ENCODE assay signal across 34 cellular contexts in the genomic region with DNA sequence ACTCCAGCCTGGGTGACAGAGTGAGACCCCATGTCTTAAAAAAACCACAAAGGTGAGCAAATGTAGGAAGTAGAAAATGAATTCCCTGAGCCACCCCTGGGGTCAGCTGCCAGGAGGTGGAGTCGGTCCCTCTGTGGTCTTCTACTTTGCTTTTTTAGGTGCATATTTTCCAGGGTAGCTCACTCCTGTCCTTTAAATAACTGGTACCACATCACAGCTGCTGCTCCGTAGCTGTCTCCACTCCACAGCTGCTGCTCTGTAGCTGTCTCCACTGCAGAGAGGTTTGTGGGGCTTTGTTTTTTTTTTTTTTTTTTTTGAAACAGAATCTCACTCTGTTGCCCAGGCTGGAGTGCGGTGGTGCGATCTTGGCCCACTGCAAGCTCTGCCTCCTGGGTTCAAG. TPM values are rescaled to one million over a fixed set of nuclear protein-coding genes. Genes with fewer than 3 reads are reported as not detected.
"Had no signal": no experiment of that assay in that cellular context is flagged by ENCODE, and none has a peak within 500 bp of the region (broad histone marks: within the 10 kb centered on the region; RNA-seq: fewer than 3 reads in every experiment).

No MANE protein-coding gene starts in this region.

- H3K4me3 ChIP-seq: MG63, Peyer's patch, SK-N-MC had no signal

- H3K27ac Mint-ChIP-seq: activated CD4-positive, alpha-beta memory T cell treated with anti-CD3 and anti-CD28 coated beads, Interleukin-2, amount 10 ng/mL, durations not matched to agents 7 days and 5 days; activated CD8-positive, alpha-beta memory T cell treated with anti-CD3 and anti-CD28 coated beads, Interleukin-2, amount 10 ng/mL, durations not matched to agents 7 days and 5 days; activated naive CD8-positive, alpha-beta T cell; activated naive CD8-positive, alpha-beta T cell treated with anti-CD3 and anti-CD28 coated beads, Interleukin-2, amount 50 U/mL, for 24 hours; brain had no signal

- H3K27me3 ChIP-seq: MG63, Peyer's patch had no signal

- ATAC-seq: activated CD8-positive, alpha-beta memory T cell treated with anti-CD3 and anti-CD28 coated beads, Interleukin-2, amount 10 ng/mL, durations not matched to agents 7 days and 5 days; activated naive CD8-positive, alpha-beta T cell treated with anti-CD3 and anti-CD28 coated beads, Interleukin-2, amount 50 U/mL, for 24 hours; PC-3; Right ventricle myocardium inferior had no signal

- H3K27ac ChIP-seq: Peyer's patch, SK-N-MC, WERI-Rb-1 had no signal

- H3K4me1 Mint-ChIP-seq: activated naive CD8-positive, alpha-beta T cell treated with anti-CD3 and anti-CD28 coated beads, Interleukin-2, amount 50 U/mL, for 24 hours had no signal

- DNase-seq: activated CD4-positive, alpha-beta memory T cell treated with anti-CD3 and anti-CD28 coated beads, Interleukin-2, amount 10 ng/mL, durations not matched to agents 7 days and 5 days; activated CD4-positive, alpha-beta T cell treated with anti-CD3 and anti-CD28 coated beads for 1 hour; activated CD4-positive, alpha-beta T cell treated with anti-CD3 and anti-CD28 coated beads for 48 hours; activated CD4-positive, CD25-positive, alpha-beta regulatory T cell; activated CD8-positive, alpha-beta memory T cell treated with anti-CD3 and anti-CD28 coated beads for 24 hours; activated CD8-positive, alpha-beta memory T cell treated with anti-CD3 and anti-CD28 coated beads, Interleukin-2, amount 10 ng/mL, durations not matched to agents 7 days and 5 days; activated CD8-positive, alpha-beta memory T cell treated with anti-CD3 and anti-CD28 coated beads, Interleukin-2, amount 50 U/mL, for 48 hours; activated effector memory CD4-positive, alpha-beta T cell treated with Interleukin-2 at 50 U/mL for 16 hours; activated naive CD4-positive, alpha-beta T cell treated with anti-CD3 and anti-CD28 coated beads, Interleukin-2, amount 10 ng/mL, durations not matched to agents 7 days and 5 days; activated naive CD8-positive, alpha-beta T cell treated with anti-CD3 and anti-CD28 coated beads, Interleukin-2, amount 50 U/mL, for 24 hours; activated T-cell treated with anti-CD3 and anti-CD28 coated beads, Interleukin-2, amount 50 U/mL, for 48 hours; anterior cingulate cortex; central memory CD4-positive, alpha-beta T cell; Karpas-422; MG63; MV-4-11; NCI-H1092; NCI-H1436 treated with DMSO at 0.1 percent for 48 hours; NCI-H1694 treated with DMSO at 0.1 percent for 48 hours; NCI-H2029; NCI-H510A; NCI-H526; NCI-H748 treated with DMSO at 0.1 percent for 48 hours; NK-92 treated with Interleukin-12 subunit alpha and Interleukin-12 subunit beta, amount 100 ng/mL, for 24 hours; PC-3; Peyer's patch; RPMI8226; T1000; WERI-Rb-1 had no signal

- H3K9me3 Mint-ChIP-seq: activated CD4-positive, alpha-beta memory T cell treated with anti-CD3 and anti-CD28 coated beads, Interleukin-2, amount 10 ng/mL, durations not matched to agents 7 days and 5 days; activated naive CD4-positive, alpha-beta T cell treated with anti-CD3 and anti-CD28 coated beads, Interleukin-2, amount 10 ng/mL, durations not matched to agents 7 days and 5 days; activated naive CD8-positive, alpha-beta T cell treated with anti-CD3 and anti-CD28 coated beads, Interleukin-2, amount 50 U/mL, for 24 hours; brain had no signal

- H3K27me3 Mint-ChIP-seq: activated CD4-positive, alpha-beta memory T cell treated with anti-CD3 and anti-CD28 coated beads, Interleukin-2, amount 10 ng/mL, durations not matched to agents 7 days and 5 days; activated CD8-positive, alpha-beta memory T cell treated with anti-CD3 and anti-CD28 coated beads, Interleukin-2, amount 10 ng/mL, durations not matched to agents 7 days and 5 days; activated naive CD4-positive, alpha-beta T cell treated with anti-CD3 and anti-CD28 coated beads, Interleukin-2, amount 10 ng/mL, durations not matched to agents 7 days and 5 days; activated naive CD8-positive, alpha-beta T cell; activated naive CD8-positive, alpha-beta T cell treated with anti-CD3 and anti-CD28 coated beads, Interleukin-2, amount 50 U/mL, for 24 hours had no signal

- H3K4me3 Mint-ChIP-seq: activated CD4-positive, alpha-beta memory T cell treated with anti-CD3 and anti-CD28 coated beads, Interleukin-2, amount 10 ng/mL, durations not matched to agents 7 days and 5 days; activated CD8-positive, alpha-beta memory T cell treated with anti-CD3 and anti-CD28 coated beads, Interleukin-2, amount 10 ng/mL, durations not matched to agents 7 days and 5 days; activated naive CD4-positive, alpha-beta T cell treated with anti-CD3 and anti-CD28 coated beads, Interleukin-2, amount 10 ng/mL, durations not matched to agents 7 days and 5 days; activated naive CD8-positive, alpha-beta T cell; activated naive CD8-positive, alpha-beta T cell treated with anti-CD3 and anti-CD28 coated beads, Interleukin-2, amount 50 U/mL, for 24 hours; brain had no signal

- H3K9me3 ChIP-seq: MG63, Peyer's patch had no signal

RNA-seq across cellular contexts. Expression of gene RNU6ATAC, which starts 19.6 kb away (rescaled TPM):
- total RNA-seq: cerebellum, PC-3, Peyer's patch had no signal
